Comparison of ENCODE assay signal across 16 cellular contexts in the genomic region with DNA sequence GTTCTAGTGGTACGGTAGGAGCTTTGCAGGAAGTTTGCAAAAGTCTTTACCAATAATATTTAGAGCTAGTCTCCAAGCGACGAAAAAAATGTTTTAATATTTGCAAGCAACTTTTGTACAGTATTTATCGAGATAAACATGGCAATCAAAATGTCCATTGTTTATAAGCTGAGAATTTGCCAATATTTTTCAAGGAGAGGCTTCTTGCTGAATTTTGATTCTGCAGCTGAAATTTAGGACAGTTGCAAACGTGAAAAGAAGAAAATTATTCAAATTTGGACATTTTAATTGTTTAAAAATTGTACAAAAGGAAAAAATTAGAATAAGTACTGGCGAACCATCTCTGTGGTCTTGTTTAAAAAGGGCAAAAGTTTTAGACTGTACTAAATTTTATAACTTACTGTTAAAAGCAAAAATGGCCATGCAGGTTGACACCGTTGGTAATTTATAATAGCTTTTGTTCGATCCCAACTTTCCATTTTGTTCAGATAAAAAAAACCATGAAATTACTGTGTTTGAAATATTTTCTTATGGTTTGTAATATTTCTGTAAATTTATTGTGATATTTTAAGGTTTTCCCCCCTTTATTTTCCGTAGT. TPM values are rescaled to one million over a fixed set of nuclear protein-coding genes. Genes with fewer than 3 reads are reported as not detected.
DNase-seq lines count a peak whose midpoint lies in the region; ATAC-seq, FAIRE-seq and TF ChIP-seq lines count a peak whose summit lies in the region.
"Had no signal": no experiment of that assay in that cellular context is flagged by ENCODE, and none has a peak within 500 bp of the region (broad histone marks: within the 10 kb centered on the region; RNA-seq: fewer than 3 reads in every experiment).

No MANE protein-coding gene starts in this region.

- no peaks in the 10 kb centered on the region for H3K27me3 ChIP-seq in Karpas-422 (ENCODE audit: low read length)
- H3K27me3 ChIP-seq in endodermal cell (ENCODE audit: control insufficient read depth, insufficient read depth, low read length, poor library complexity, severe bottlenecking): peaks cover 97% of the 10 kb centered on the region
- H3K27me3 ChIP-seq in gastroesophageal sphincter: peaks cover 100% of the 10 kb centered on the region

- TF ChIP-seq POLR2A in gastroesophageal sphincter (IDR thresholded peaks at IDR 0.05): no peak

- DNase-seq in Karpas-422 (no peak), endodermal cell (no peak), neural crest cell (ENCODE audit: low read depth, low spot score) (no peak), RCC 7860 (ENCODE audit: low spot score) (no peak), activated gamma-delta T cell (lab: John Stamatoyannopoulos, UW) (no peak), mesothelial cell of epicardium (ENCODE audit: low spot score in 2 of 2, unreplicated experiment in 2 of 2) (no peak)
- DNase-seq: activated CD8-positive, alpha-beta T cell treated with anti-CD3 and anti-CD28 coated beads for 36 hours; activated naive CD4-positive, alpha-beta T cell treated with Interleukin-2 at 50 U/mL for 16 hours; cerebellar nuclear complex; GF-D8; HCEC 1CT; stimulated activated naive CD8-positive, alpha-beta T cell treated with anti-CD3 and anti-CD28 coated beads, Interleukin-15, amount 100 ng/mL, for 72 hours had no signal

- peaks cover 3% of the 10 kb centered on the region; the same call in 1 of the 2 replicates for H3K36me3 ChIP-seq in ES-I3 (ENCODE audit: insufficient read depth, low read length)
- no peaks in the 10 kb centered on the region for H3K36me3 ChIP-seq in Karpas-422 (ENCODE audit: insufficient read depth, low read length)
- H3K36me3 ChIP-seq in endodermal cell (ENCODE audit: control insufficient read depth, insufficient read depth, low read length): no peaks in the 10 kb centered on the region
- no peaks in the 10 kb centered on the region for H3K36me3 ChIP-seq in gastroesophageal sphincter

- H3K9me3 ChIP-seq in ES-I3 (ENCODE audit: control insufficient read depth, insufficient read depth, low read length) (no peaks in the 10 kb centered on the region), Karpas-422 (ENCODE audit: low read length) (no peaks in the 10 kb centered on the region), endodermal cell (ENCODE audit: control insufficient read depth, low read length) (no peaks in the 10 kb centered on the region), gastroesophageal sphincter (no peaks in the 10 kb centered on the region)

- H3K4me1 ChIP-seq in ES-I3 (ENCODE audit: insufficient read depth, low read length): peaks cover 13% of the 10 kb centered on the region
- H3K4me1 ChIP-seq in Karpas-422 (ENCODE audit: low read length): peaks cover 48% of the 10 kb centered on the region
- H3K4me1 ChIP-seq in endodermal cell (ENCODE audit: control insufficient read depth, insufficient read depth, low read length): peaks cover 15% of the 10 kb centered on the region
- peaks cover 0 to 38% (median 12%) of the 10 kb centered on the region in 3 donors for H3K4me1 ChIP-seq in gastroesophageal sphincter

- peak overlapping the region; percentile 85 for H3K9ac ChIP-seq in ES-I3 (ENCODE audit: low read depth, low read length)
- peak overlapping the region; percentile 2 for H3K9ac ChIP-seq in Karpas-422 (ENCODE audit: low read length)
- peak overlapping the region; percentile 44 for H3K9ac ChIP-seq in endodermal cell (ENCODE audit: extremely low read depth, low read length, poor library complexity, severe bottlenecking)

- H3K4me3 ChIP-seq in Karpas-422 (ENCODE audit: low read length): peak overlapping the region; percentile 59
- peak overlapping the region; percentile 78 for H3K4me3 ChIP-seq in endodermal cell (ENCODE audit: low read length)
- H3K4me3 ChIP-seq in gastroesophageal sphincter: peak overlapping the region in 1 of 2 donors; percentile 51

- H3K27me3 Mint-ChIP-seq in endodermal cell (ENCODE audit: insufficient read depth) (peaks cover 64% of the 10 kb centered on the region), neural crest cell (ENCODE audit: low read depth) (peaks cover 3% of the 10 kb centered on the region), mesothelial cell of epicardium (ENCODE audit: low read depth) (peaks cover 66% of the 10 kb centered on the region)

- 0 to 2% methylated on average over 5 to 9 of the region's 9 CpGs for WGBS in endodermal cell (ENCODE audit: insufficient coverage in 1 of 2, insufficient read length in 1 of 2), 2 experiments
- 6 to 11% methylated on average over 9 of the region's 9 CpGs for WGBS in gastroesophageal sphincter (ENCODE audit: low coverage in 1 of 2), 2 donors

- peak overlapping the region; percentile 58 for H3K4me2 ChIP-seq in Karpas-422 (ENCODE audit: low read depth, low read length, poor library complexity, severe bottlenecking)

- H4K20me1 ChIP-seq in Karpas-422 (ENCODE audit: insufficient read depth, low read depth, low read length): no peaks in the 10 kb centered on the region

- H3K27ac ChIP-seq in Karpas-422 (ENCODE audit: low read length) (no peak overlapping the region), endodermal cell (ENCODE audit: low read depth, low read length) (peak overlapping the region; percentile 66), gastroesophageal sphincter (no peak overlapping the region)
- H3K27ac ChIP-seq: C4-2B had no signal

- H3K79me2 ChIP-seq in Karpas-422 (ENCODE audit: low read length): no peaks in the 10 kb centered on the region

- H3K9me3 Mint-ChIP-seq in endodermal cell (no peaks in the 10 kb centered on the region), neural crest cell (no peaks in the 10 kb centered on the region), mesothelial cell of epicardium (no peaks in the 10 kb centered on the region)

- H3K27ac Mint-ChIP-seq in endodermal cell: peak overlapping the region; percentile 40
- peak overlapping the region; percentile 94 for H3K27ac Mint-ChIP-seq in neural crest cell (ENCODE audit: unreplicated experiment)
- H3K27ac Mint-ChIP-seq in mesothelial cell of epicardium: no peak overlapping the region
- H3K27ac Mint-ChIP-seq: activated CD8-positive, alpha-beta T cell treated with anti-CD3 and anti-CD28 coated beads for 36 hours had no signal

- no peak for FAIRE-seq in RCC 7860 (lab: Jason Lieb, UNC)

- H3K4me3 Mint-ChIP-seq in endodermal cell (no peak overlapping the region), neural crest cell (peak overlapping the region; percentile 93), mesothelial cell of epicardium (no peak overlapping the region)

- peaks cover 3% of the 10 kb centered on the region for H3K36me3 Mint-ChIP-seq in endodermal cell (ENCODE audit: low read depth)
- peaks cover 15% of the 10 kb centered on the region for H3K36me3 Mint-ChIP-seq in neural crest cell (ENCODE audit: low read depth)
- H3K36me3 Mint-ChIP-seq in mesothelial cell of epicardium: no peaks in the 10 kb centered on the region

- H3K4me1 Mint-ChIP-seq in endodermal cell (peaks cover 36% of the 10 kb centered on the region), neural crest cell (peaks cover 44% of the 10 kb centered on the region), mesothelial cell of epicardium (peaks cover 9% of the 10 kb centered on the region)

- TF ChIP-seq CTCF in endodermal cell (conservative IDR thresholded peaks at IDR 0.05) (no peak), neural crest cell (conservative IDR thresholded peaks at IDR 0.05) (no peak), gastroesophageal sphincter (IDR thresholded peaks at IDR 0.05) (no peak), mesothelial cell of epicardium (IDR thresholded peaks at IDR 0.05; ENCODE audit: unreplicated experiment) (no peak)

- H2AFZ ChIP-seq in Karpas-422 (ENCODE audit: low read length): no peak overlapping the region

- no peak for ATAC-seq in gastroesophageal sphincter
- ATAC-seq: activated CD8-positive, alpha-beta T cell treated with anti-CD3 and anti-CD28 coated beads for 36 hours had no signal

- H3K9me2 ChIP-seq in Karpas-422 (replicated peaks; ENCODE audit: insufficient read depth, low read length): no peaks in the 10 kb centered on the region

- TF ChIP-seq EP300 in gastroesophageal sphincter (IDR thresholded peaks at IDR 0.05): no peak

RNA-seq across cellular contexts. Expression of a gene that starts 2.0 kb away (rescaled TPM):
- 0.51 and 0.63 TPM in 2 replicates for total RNA-seq in Karpas-422 (2014; rRNA removed; shearing (Covaris generic); ENCODE audit: low replicate concordance)
- total RNA-seq in endodermal cell (10 to 100 TPM in 1 of 2 donors, 1 to 10 TPM in 1; 1.8 to 39.5 TPM), neural crest cell (105 and 110 TPM in 2 replicates), gastroesophageal sphincter (1 to 10 TPM; 3.1 to 9.9 (median 5.7) TPM), mesothelial cell of epicardium (0.09 TPM in 2 of 3 replicates, not detected in the other)
- polyA plus RNA-seq in endodermal cell (2013, experiment 1 of 2): 240 TPM
- 203 TPM for polyA plus RNA-seq in endodermal cell (2013, experiment 2 of 2)
- total RNA-seq: activated CD8-positive, alpha-beta T cell treated with anti-CD3 and anti-CD28 coated beads for 36 hours; kidney epithelial cell had no signal

Comparison
In these comparisons a context has a peak if more than half of its experiments do, and no peak if none do; other contexts are left out.
1. H3K9ac ChIP-seq: peak in every context shown above with its lines; median percentile 85 in ES-I3; 44 in endodermal cell; 2 in Karpas-422.